23 cellular contexts compared by ENCODE assay signal in genomic region chr2:44866131-44866530, GRCh38.
"Had no signal": no experiment of that assay in that cellular context is flagged by ENCODE, and none has a peak within 500 bp of the region (broad histone marks: within the 10 kb centered on the region; RNA-seq: fewer than 3 reads in every experiment).

No MANE protein-coding gene starts in this region.

- H3K4me1 ChIP-seq: left ventricle myocardium inferior, pancreas, prostate gland, sigmoid colon, spleen, suprapubic skin, tibial artery, upper lobe of right lung had no signal

- ATAC-seq: naive thymus-derived CD8-positive, alpha-beta T cell; pancreas; right cardiac atrium; stimulated activated effector memory CD8-positive, alpha-beta T cell treated with anti-CD3 and anti-CD28 coated beads, Interleukin-12 subunit alpha, Interleukin-12 subunit beta, amount 100 ng/mL, for 72 hours; upper lobe of right lung had no signal

- H3K27me3 ChIP-seq: pancreas, sigmoid colon, spleen, suprapubic skin, tibial artery had no signal

- H3K36me3 ChIP-seq: left ventricle myocardium inferior, pancreas, prostate gland, sigmoid colon, spleen, suprapubic skin, thoracic aorta, tibial artery, upper lobe of right lung had no signal

- H3K4me3 ChIP-seq: left ventricle myocardium inferior, pancreas, prostate gland, sigmoid colon, spleen, suprapubic skin, thoracic aorta, tibial artery, upper lobe of right lung had no signal

- H3K27ac ChIP-seq: left ventricle myocardium inferior, pancreas, prostate gland, sigmoid colon, spleen, suprapubic skin, thoracic aorta, tibial artery, upper lobe of right lung had no signal

- DNase-seq: hypothalamus; islet precursor cell; left ventricle myocardium inferior; mesenchymal stem cell; naive thymus-derived CD8-positive, alpha-beta T cell; nucleus accumbens; pancreas; posterior cingulate gyrus; retina; right cardiac atrium; sigmoid colon; small intestine; spleen; stimulated activated CD4-positive, alpha-beta T cell treated with anti-CD3 and anti-CD28 coated beads, Interleukin-4, amount 100 ng/mL, for 24 hours; stimulated activated naive CD4-positive, alpha-beta T cell; tibial artery; trophoblast cell; upper lobe of right lung had no signal

- FAIRE-seq: pancreas, small intestine, urothelium cell line had no signal

- H3K9me3 ChIP-seq: left ventricle myocardium inferior, pancreas, prostate gland, sigmoid colon, spleen, suprapubic skin, thoracic aorta, tibial artery, upper lobe of right lung had no signal
